ENCODE assay signal across 8 cellular contexts in genomic region chrX:147917700-147918694, GRCh38. TPM values are rescaled to one million over a fixed set of nuclear protein-coding genes. Genes with fewer than 3 reads are reported as not detected.
DNase-seq lines count a peak whose midpoint lies in the region; ATAC-seq, FAIRE-seq and TF ChIP-seq lines count a peak whose summit lies in the region.

No MANE protein-coding gene starts in this region.

- no peaks in the 10 kb centered on the region for H3K9me3 Mint-ChIP-seq in activated CD4-positive, alpha-beta T cell treated with anti-CD3 and anti-CD28 coated beads for 36 hours (ENCODE audit: low read depth)
- H3K9me3 Mint-ChIP-seq in naive B cell: no peaks in the 10 kb centered on the region

- H3K4me3 Mint-ChIP-seq in activated CD4-positive, alpha-beta T cell treated with anti-CD3 and anti-CD28 coated beads for 36 hours: peak overlapping the region; percentile 67
- H3K4me3 Mint-ChIP-seq in naive B cell: peak overlapping the region in 3 of 8 donors; percentile 12 to 35 (median 18)

- no peaks in the 10 kb centered on the region for H3K27me3 Mint-ChIP-seq in activated CD4-positive, alpha-beta T cell treated with anti-CD3 and anti-CD28 coated beads for 36 hours
- H3K27me3 Mint-ChIP-seq in naive B cell: no peaks in the 10 kb centered on the region

- ATAC-seq in activated CD4-positive, alpha-beta T cell treated with anti-CD3 and anti-CD28 coated beads for 36 hours: peak; percentile 88
- ATAC-seq in HG02840 (IDR thresholded peaks at IDR 0.05; ENCODE audit: low FRiP score, unreplicated experiment) (peak; percentile 85), naive B cell (ENCODE audit: low read depth in 2 of 2) (peak; percentile 65 to 71)

- peak overlapping the region; percentile 94 for H3K27ac Mint-ChIP-seq in activated CD4-positive, alpha-beta T cell treated with anti-CD3 and anti-CD28 coated beads for 36 hours
- H3K27ac Mint-ChIP-seq in naive B cell: peak overlapping the region in 5 of 6 donors; percentile 50 to 89 (median 65)

- H3K4me1 Mint-ChIP-seq in activated CD4-positive, alpha-beta T cell treated with anti-CD3 and anti-CD28 coated beads for 36 hours: peaks cover 62% of the 10 kb centered on the region
- peaks cover 20 to 45% (median 37%) of the 10 kb centered on the region in 3 donors for H3K4me1 Mint-ChIP-seq in naive B cell

- CTCF ChIA-PET in activated CD4-positive, alpha-beta T cell treated with anti-CD3 and anti-CD28 coated beads for 36 hours (lab: Charles Lee): no interaction called here

- no peaks in the 10 kb centered on the region for H3K36me3 Mint-ChIP-seq in activated CD4-positive, alpha-beta T cell treated with anti-CD3 and anti-CD28 coated beads for 36 hours (ENCODE audit: low read depth)
- no peaks in the 10 kb centered on the region for H3K36me3 Mint-ChIP-seq in naive B cell

- intact Hi-C loops in activated CD4-positive, alpha-beta T cell treated with anti-CD3 and anti-CD28 coated beads for 36 hours (cut with DNase I, micrococcal nuclease): loop anchor here (10.0 kb wide), 4 partner anchors 467 to 1717 kb away; partner anchors contain the start of genes AFF2 (in 1 of the 2) and TMEM185A (in 1 of the 2)

- peak; percentile 35 for DNase-seq in activated CD4-positive, alpha-beta T cell treated with anti-CD3 and anti-CD28 coated beads for 36 hours
- no peak for DNase-seq in activated CD4-positive, alpha-beta T cell treated with anti-CD3 and anti-CD28 coated beads, Interleukin-2, amount 50 U/mL, for 48 hours
- DNase-seq in T-helper 1 cell: peak in 3 of 5 donors; percentile 2 to 76 (median 29)
- peak; percentile 31 for DNase-seq in naive B cell
- no peak for DNase-seq in GM12892 (ENCODE audit: insufficient read length)
- DNase-seq in NCI-H2107 treated with DMSO at 0.1 percent for 48 hours (lab: John Stamatoyannopoulos, UW; ENCODE audit: unreplicated experiment): no peak
- DNase-seq in HUDEP-2 (lab: John Stamatoyannopoulos, UW; ENCODE audit: unreplicated experiment in 76 of 76): no peak

- no peak for FAIRE-seq in GM12892 (lab: Jason Lieb, UNC)

- TF ChIP-seq POLR2A in GM12892 (IDR thresholded peaks at IDR 0.05; ENCODE audit: low read depth, low read length): no peak

- POLR2A ChIA-PET in activated CD4-positive, alpha-beta T cell treated with anti-CD3 and anti-CD28 coated beads for 36 hours (lab: Charles Lee): no interaction called here

RNA-seq across cellular contexts. Expression of gene FMR1, which starts 6.3 kb away (rescaled TPM):
- 10 to 100 TPM; 30.7 to 32.1 TPM for total RNA-seq in activated CD4-positive, alpha-beta T cell treated with anti-CD3 and anti-CD28 coated beads for 36 hours
- 10 to 100 TPM in 4 of 6 donors, 1 to 10 TPM in 2; 7.0 to 17.9 (median 12.5) TPM for polyA plus RNA-seq in naive B cell (ENCODE audit: low read depth in 6 of 6)
- 30.7 TPM for polyA plus RNA-seq in GM12892 (2012; ENCODE audit: missing spikeins)

Comparison
In these comparisons a context has a peak if more than half of its experiments do, and no peak if none do; other contexts are left out.
1. DNase-seq: peak in activated CD4-positive, alpha-beta T cell treated with anti-CD3 and anti-CD28 coated beads for 36 hours (single experiment), T-helper 1 cell (3 of 5) and naive B cell (single experiment); none in activated CD4-positive, alpha-beta T cell treated with anti-CD3 and anti-CD28 coated beads, Interleukin-2, amount 50 U/mL, for 48 hours (0 of 2), GM12892 (single experiment), NCI-H2107 treated with DMSO at 0.1 percent for 48 hours (single experiment) and HUDEP-2 (0 of 76).
2. Peak in every context shown above with its lines, with median percentiles within 50 percentile points of each other: ATAC-seq.